8 cellular contexts compared by ENCODE assay signal in genomic region chr10:124614003-124614659, GRCh38.
DNase-seq lines count a peak whose midpoint lies in the region; ATAC-seq and TF ChIP-seq lines count a peak whose summit lies in the region.

No MANE protein-coding gene starts in this region.

- POLR2A ChIA-PET in GM10248 (lab: Yijun Ruan, JAX), result interaction anchor here (0.7 kb wide), 1 partner anchor 1497 kb away, joined by 5 read pairs; no protein-coding TSS in a partner anchor

- H2AFZ ChIP-seq in KMS-11 (ENCODE audit: low read depth), result no peak overlapping the region

- no peaks in the 10 kb centered on the region for H3K36me3 ChIP-seq in KMS-11 (ENCODE audit: insufficient read depth)
- H3K36me3 ChIP-seq in Peyer's patch, result peaks cover 0 to 28% (median 0%) of the 10 kb centered on the region in 3 donors

- TF ChIP-seq CTCF in GM10248 (IDR thresholded peaks at IDR 0.05; ENCODE audit: control extremely low read depth, extremely low read depth, low read depth, missing control alignments), result no peak
- no peak for TF ChIP-seq CTCF in KMS-11 (conservative IDR thresholded peaks at IDR 0.05; ENCODE audit: low read depth, low read length)
- no peak for TF ChIP-seq CTCF in Peyer's patch (IDR thresholded peaks at IDR 0.05)

- H3K36me3 Mint-ChIP-seq in natural killer cell treated with Interleukin-12 subunit alpha and Interleukin-12 subunit beta and Interleukin-15 and Interleukin-18, amount 100 ng/mL, for 72 hours, result no peaks in the 10 kb centered on the region

- no peak overlapping the region for H3K9ac ChIP-seq in KMS-11

- CTCF ChIA-PET in GM10248 (lab: Yijun Ruan, JAX), result interaction anchor here (1.0 to 1.4 kb wide), 3 partner anchors 13 to 137 kb away, joined by 3 to 4 read pairs (median 3); no protein-coding TSS in a partner anchor

- H3K4me1 ChIP-seq in KMS-11 (ENCODE audit: low read depth, poor library complexity, severe bottlenecking), result peaks cover 25% of the 10 kb centered on the region
- peaks cover 0 to 43% (median 17%) of the 10 kb centered on the region in 4 donors for H3K4me1 ChIP-seq in Peyer's patch

- H3K27me3 ChIP-seq in KMS-11 (ENCODE audit: insufficient read depth, low read depth) (no peaks in the 10 kb centered on the region), Peyer's patch (no peaks in the 10 kb centered on the region)

- no peaks in the 10 kb centered on the region for H3K27me3 Mint-ChIP-seq in natural killer cell treated with Interleukin-12 subunit alpha and Interleukin-12 subunit beta and Interleukin-15 and Interleukin-18, amount 100 ng/mL, for 72 hours

- peak; percentile 50 for ATAC-seq in GM21526 (IDR thresholded peaks at IDR 0.05; ENCODE audit: low FRiP score, unreplicated experiment)
- ATAC-seq in natural killer cell treated with Interleukin-12 subunit alpha and Interleukin-12 subunit beta and Interleukin-15 and Interleukin-18, amount 100 ng/mL, for 72 hours, result peak in 1 of 2 donors; percentile 22

- TF ChIP-seq POLR2A in Peyer's patch (IDR thresholded peaks at IDR 0.05), result no peak

- H3K27ac ChIP-seq in KMS-11 (peak overlapping the region; percentile 14; the same call in 1 of the 2 replicates), Peyer's patch (peak overlapping the region in 1 of 4 donors; percentile 57)

- no peaks in the 10 kb centered on the region for H3K9me3 Mint-ChIP-seq in natural killer cell treated with Interleukin-12 subunit alpha and Interleukin-12 subunit beta and Interleukin-15 and Interleukin-18, amount 100 ng/mL, for 72 hours

- H4K20me1 ChIP-seq in KMS-11 (ENCODE audit: insufficient read depth), result no peaks in the 10 kb centered on the region

- peak overlapping the region; percentile 4 for H3K4me3 Mint-ChIP-seq in natural killer cell treated with Interleukin-12 subunit alpha and Interleukin-12 subunit beta and Interleukin-15 and Interleukin-18, amount 100 ng/mL, for 72 hours

- H3K4me3 ChIP-seq in KMS-11 (IDR thresholded peaks at IDR 0.05; ENCODE audit: insufficient read depth, low read depth, low read length) (no peak overlapping the region), Peyer's patch (no peak overlapping the region)

- DNase-seq in GM10248 (ENCODE audit: extremely low spot score) (peak; percentile 69), mucosa of gallbladder (ENCODE audit: low spot score) (no peak), foreskin melanocyte (no peak), Peyer's patch (no peak), H4 (ENCODE audit: low spot score) (no peak)
- DNase-seq in natural killer cell treated with Interleukin-12 subunit alpha and Interleukin-12 subunit beta and Interleukin-15 and Interleukin-18, amount 100 ng/mL, for 72 hours (ENCODE audit: low spot score), result no peak

- no peaks in the 10 kb centered on the region for H3K79me2 ChIP-seq in KMS-11 (ENCODE audit: insufficient read depth, low read depth)

- peaks cover 51 to 53% of the 10 kb centered on the region in 2 donors for H3K4me1 Mint-ChIP-seq in natural killer cell treated with Interleukin-12 subunit alpha and Interleukin-12 subunit beta and Interleukin-15 and Interleukin-18, amount 100 ng/mL, for 72 hours (ENCODE audit: low read depth in 2 of 2)

- H3K4me2 ChIP-seq in KMS-11, result peak overlapping the region; percentile 44

- no peaks in the 10 kb centered on the region for H3K9me3 ChIP-seq in Peyer's patch

- H3K27ac Mint-ChIP-seq in natural killer cell treated with Interleukin-12 subunit alpha and Interleukin-12 subunit beta and Interleukin-15 and Interleukin-18, amount 100 ng/mL, for 72 hours, result peak overlapping the region in 1 of 2 donors; percentile 8
